11 cellular contexts compared by ENCODE assay signal in genomic region chr19:44692379-44692721, GRCh38. TPM values are rescaled to one million over a fixed set of nuclear protein-coding genes. Genes with fewer than 3 reads are reported as not detected.
A peak's percentile ranks its signal among the peaks of the same experiment; 100 is the strongest.
DNase-seq lines count a peak whose midpoint lies in the region; ATAC-seq lines count a peak whose summit lies in the region.
"Had no signal": no experiment of that assay in that cellular context is flagged by ENCODE, and none has a peak within 500 bp of the region (broad histone marks: within the 10 kb centered on the region; RNA-seq: fewer than 3 reads in every experiment).

No MANE protein-coding gene starts in this region.

- peaks cover 9% of the 10 kb centered on the region for H3K27me3 Mint-ChIP-seq in central memory CD8-positive, alpha-beta T cell

- no peaks in the 10 kb centered on the region for H3K9me3 ChIP-seq in skeletal muscle satellite cell (replicated peaks; ENCODE audit: low read length)
- H3K9me3 ChIP-seq: testis had no signal

- peak overlapping the region; percentile 18 for H3K9ac ChIP-seq in skeletal muscle satellite cell (ENCODE audit: low read depth, low read length)

- peak; percentile 42 to 44 for ATAC-seq in activated CD4-positive, CD25-positive, alpha-beta regulatory T cell treated with anti-CD3 and anti-CD28 coated beads, Interleukin-2, amount 50 U/mL, for 24 hours
- ATAC-seq in HG03342 (IDR thresholded peaks at IDR 0.05; ENCODE audit: unreplicated experiment): peak; percentile 3
- ATAC-seq in central memory CD8-positive, alpha-beta T cell (replicated peaks; ENCODE audit: extremely low read depth, poor library complexity, severe bottlenecking): peak; percentile 34

- H3K4me1 ChIP-seq in skeletal muscle satellite cell (ENCODE audit: control insufficient read depth, insufficient read depth, low read length): peaks cover 13% of the 10 kb centered on the region
- H3K4me1 ChIP-seq: testis had no signal

- H3K36me3 Mint-ChIP-seq in central memory CD8-positive, alpha-beta T cell (ENCODE audit: insufficient read depth): no peaks in the 10 kb centered on the region

- no peaks in the 10 kb centered on the region for H3K9me3 Mint-ChIP-seq in central memory CD8-positive, alpha-beta T cell
- H3K9me3 Mint-ChIP-seq: H9 had no signal

- H3K27ac Mint-ChIP-seq in central memory CD8-positive, alpha-beta T cell (ENCODE audit: low read depth): peak overlapping the region; percentile 73

- no peaks in the 10 kb centered on the region for H3K36me3 ChIP-seq in skeletal muscle satellite cell (ENCODE audit: insufficient read depth, low read length)

- no peak for DNase-seq in activated CD4-positive, CD25-positive, alpha-beta regulatory T cell treated with anti-CD3 and anti-CD28 coated beads, Interleukin-2, amount 50 U/mL, for 72 hours
- DNase-seq in central memory CD8-positive, alpha-beta T cell (ENCODE audit: low spot score in 2 of 2): no peak
- no peak for DNase-seq in NCI-H1048 (lab: John Stamatoyannopoulos, UW)
- DNase-seq in iPS-NIHi7 (ENCODE audit: extremely low spot score): no peak
- DNase-seq in SKM-1 treated with dmso at 0.1 percent for 144 hours (lab: John Stamatoyannopoulos, UW; ENCODE audit: unreplicated experiment): no peak
- DNase-seq: H9 had no signal

- peak overlapping the region; percentile 55 for H3K4me2 ChIP-seq in skeletal muscle satellite cell (ENCODE audit: low read length)

- H3K27me3 ChIP-seq in skeletal muscle satellite cell (ENCODE audit: control insufficient read depth, insufficient read depth, low read length): peaks cover under 1% of the 10 kb centered on the region
- H3K27me3 ChIP-seq: testis had no signal

- H3K4me3 ChIP-seq in skeletal muscle satellite cell (ENCODE audit: low read length): no peak overlapping the region
- H3K4me3 ChIP-seq: testis had no signal

- peak overlapping the region; percentile 28 for H3K4me3 Mint-ChIP-seq in central memory CD8-positive, alpha-beta T cell
- H3K4me3 Mint-ChIP-seq: H9 had no signal

- H3K4me1 Mint-ChIP-seq in central memory CD8-positive, alpha-beta T cell: peaks cover 11% of the 10 kb centered on the region

RNA-seq across cellular contexts. Expression of gene CEACAM16, which starts 6.6 kb away (rescaled TPM):
- total RNA-seq in skeletal muscle satellite cell (2012; rRNA removed): not detected in 2 replicates
- total RNA-seq: dermis microvascular lymphatic vessel endothelial cell, H9 had no signal

RNA-seq across cellular contexts. Expression of gene CEACAM19, which starts 21.1 kb away (rescaled TPM):
- total RNA-seq in skeletal muscle satellite cell (2012; rRNA removed): 0.51 and 1.3 TPM in 2 replicates

RNA-seq across cellular contexts. Expression of gene PVR, which starts 48.6 kb away (rescaled TPM):
- total RNA-seq in skeletal muscle satellite cell (2012; rRNA removed): 56.1 and 58.8 TPM in 2 replicates

RNA-seq across cellular contexts. Expression of gene BCL3, which starts 56.2 kb away (rescaled TPM):
- 5.7 and 5.8 TPM in 2 replicates for total RNA-seq in skeletal muscle satellite cell (2012; rRNA removed)
